18 cellular contexts compared by ENCODE assay signal in the genomic region with DNA sequence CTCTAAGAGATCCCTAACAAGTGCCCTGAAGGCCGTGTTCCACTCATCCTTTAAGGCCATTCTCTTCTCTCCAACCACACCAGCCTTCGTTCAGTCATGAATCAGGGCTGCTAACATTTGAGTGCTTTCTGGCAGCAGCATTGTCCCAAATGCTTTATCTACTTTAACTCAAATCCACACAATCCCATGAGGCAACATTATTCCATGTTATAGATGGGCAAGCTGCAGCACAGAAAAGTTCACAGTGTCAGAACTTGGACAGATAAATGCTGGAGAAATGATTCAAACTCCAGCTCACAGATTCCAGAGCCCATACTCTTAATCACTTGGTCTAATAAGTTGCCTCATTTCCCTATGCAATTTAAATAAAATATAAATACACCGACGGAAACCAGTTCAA.
DNase-seq lines count a peak whose midpoint lies in the region; ATAC-seq, FAIRE-seq and TF ChIP-seq lines count a peak whose summit lies in the region.
"Had no signal": no experiment of that assay in that cellular context is flagged by ENCODE, and none has a peak within 500 bp of the region (broad histone marks: within the 10 kb centered on the region; RNA-seq: fewer than 3 reads in every experiment).

No MANE protein-coding gene starts in this region.

- H3K9me3 Mint-ChIP-seq in activated CD8-positive, alpha-beta T cell treated with anti-CD3 and anti-CD28 coated beads for 36 hours = no peaks in the 10 kb centered on the region
- H3K9me3 Mint-ChIP-seq in activated CD8-positive, alpha-beta T cell treated with anti-CD3 and anti-CD28 coated beads, Interleukin-2, amount 10 ng/mL, durations not matched to agents 7 days and 5 days (ENCODE audit: insufficient read depth) = no peaks in the 10 kb centered on the region
- peaks cover 14% of the 10 kb centered on the region for H3K9me3 Mint-ChIP-seq in activated naive CD8-positive, alpha-beta T cell treated with anti-CD3 and anti-CD28 coated beads for 36 hours
- H3K9me3 Mint-ChIP-seq: H9; natural killer cell treated with Interleukin-12 subunit alpha and Interleukin-12 subunit beta and Interleukin-15 and Interleukin-18, amount 100 ng/mL, for 72 hours had no signal

- H3K4me1 ChIP-seq in KMS-11 (ENCODE audit: low read depth, poor library complexity, severe bottlenecking) = peaks cover 99% of the 10 kb centered on the region
- H3K4me1 ChIP-seq in osteoblast (ENCODE audit: insufficient read depth, low read length) = peaks cover 19% of the 10 kb centered on the region
- H3K4me1 ChIP-seq: vagina had no signal

- H3K27me3 Mint-ChIP-seq in activated CD8-positive, alpha-beta T cell treated with anti-CD3 and anti-CD28 coated beads for 36 hours = peaks cover 8% of the 10 kb centered on the region
- peaks cover 4% of the 10 kb centered on the region for H3K27me3 Mint-ChIP-seq in activated CD8-positive, alpha-beta T cell treated with anti-CD3 and anti-CD28 coated beads, Interleukin-2, amount 10 ng/mL, durations not matched to agents 7 days and 5 days (ENCODE audit: low read depth)
- H3K27me3 Mint-ChIP-seq in activated naive CD8-positive, alpha-beta T cell treated with anti-CD3 and anti-CD28 coated beads for 36 hours = no peaks in the 10 kb centered on the region

- no peak for FAIRE-seq in H54 (lab: Jason Lieb, UNC)

- H3K9me3 ChIP-seq in osteoblast (ENCODE audit: low read depth, low read length) = no peaks in the 10 kb centered on the region
- H3K9me3 ChIP-seq: vagina had no signal

- CTCF ChIA-PET in activated CD8-positive, alpha-beta T cell treated with anti-CD3 and anti-CD28 coated beads for 36 hours (lab: Charles Lee) = interaction anchor here (0.8 to 2.0 kb wide), 5 partner anchors 10 to 158 kb away, joined by 3 to 6 read pairs (median 3); no protein-coding TSS in a partner anchor
- CTCF ChIA-PET in activated CD8-positive, alpha-beta T cell treated with anti-CD3 and anti-CD28 coated beads, Interleukin-2, amount 10 ng/mL, durations not matched to agents 7 days and 5 days (lab: Charles Lee) = interaction anchor here (0.7 to 2.3 kb wide), 2 partner anchors 15 to 174 kb away, joined by 5 to 6 read pairs; no protein-coding TSS in a partner anchor

- POLR2A ChIA-PET in activated CD8-positive, alpha-beta T cell treated with anti-CD3 and anti-CD28 coated beads for 36 hours (lab: Charles Lee) = interaction anchor here (0.6 to 1.9 kb wide), 7 partner anchors 10 to 158 kb away, joined by 3 to 8 read pairs (median 5); no protein-coding TSS in a partner anchor
- POLR2A ChIA-PET in activated CD8-positive, alpha-beta T cell treated with anti-CD3 and anti-CD28 coated beads, Interleukin-2, amount 10 ng/mL, durations not matched to agents 7 days and 5 days (lab: Charles Lee) = no interaction called here

- H4K20me1 ChIP-seq in KMS-11 (ENCODE audit: insufficient read depth) (peaks cover 66% of the 10 kb centered on the region), osteoblast (ENCODE audit: insufficient read depth, low read length) (peaks cover 4% of the 10 kb centered on the region)

- no peak for TF ChIP-seq POLR2A in H54 (IDR thresholded peaks at IDR 0.05; ENCODE audit: low read depth, low read length)

- peak overlapping the region; percentile 22 for H3K4me3 Mint-ChIP-seq in activated CD8-positive, alpha-beta T cell treated with anti-CD3 and anti-CD28 coated beads for 36 hours
- no peak overlapping the region for H3K4me3 Mint-ChIP-seq in activated CD8-positive, alpha-beta T cell treated with anti-CD3 and anti-CD28 coated beads, Interleukin-2, amount 10 ng/mL, durations not matched to agents 7 days and 5 days
- H3K4me3 Mint-ChIP-seq in activated naive CD8-positive, alpha-beta T cell treated with anti-CD3 and anti-CD28 coated beads for 36 hours = peak overlapping the region; percentile 8
- H3K4me3 Mint-ChIP-seq: CD14-positive monocyte; H9; natural killer cell treated with Interleukin-12 subunit alpha and Interleukin-12 subunit beta and Interleukin-15 and Interleukin-18, amount 100 ng/mL, for 72 hours had no signal

- H2AFZ ChIP-seq in KMS-11 (ENCODE audit: low read depth) = no peak overlapping the region
- no peak overlapping the region for H2AFZ ChIP-seq in osteoblast (ENCODE audit: low read length)

- H3K36me3 Mint-ChIP-seq in activated CD8-positive, alpha-beta T cell treated with anti-CD3 and anti-CD28 coated beads for 36 hours (ENCODE audit: low read depth) = no peaks in the 10 kb centered on the region
- H3K36me3 Mint-ChIP-seq in activated CD8-positive, alpha-beta T cell treated with anti-CD3 and anti-CD28 coated beads, Interleukin-2, amount 10 ng/mL, durations not matched to agents 7 days and 5 days (ENCODE audit: low read depth) = peaks cover 3% of the 10 kb centered on the region
- peaks cover 12% of the 10 kb centered on the region for H3K36me3 Mint-ChIP-seq in activated naive CD8-positive, alpha-beta T cell treated with anti-CD3 and anti-CD28 coated beads for 36 hours
- H3K36me3 Mint-ChIP-seq: CD14-positive monocyte; natural killer cell treated with Interleukin-12 subunit alpha and Interleukin-12 subunit beta and Interleukin-15 and Interleukin-18, amount 100 ng/mL, for 72 hours had no signal

- peaks cover 83% of the 10 kb centered on the region; the same call in 1 of the 2 replicates for H3K79me2 ChIP-seq in KMS-11 (ENCODE audit: insufficient read depth, low read depth)
- H3K79me2 ChIP-seq in osteoblast (ENCODE audit: insufficient read depth, low read length) = peaks cover 5% of the 10 kb centered on the region

- no peak for DNase-seq in activated CD8-positive, alpha-beta T cell treated with anti-CD3 and anti-CD28 coated beads for 36 hours
- DNase-seq in activated CD8-positive, alpha-beta T cell treated with anti-CD3 and anti-CD28 coated beads, Interleukin-2, amount 10 ng/mL, durations not matched to agents 7 days and 5 days = no peak
- DNase-seq in activated naive CD8-positive, alpha-beta T cell treated with anti-CD3 and anti-CD28 coated beads for 36 hours = no peak
- DNase-seq in osteoblast (ENCODE audit: insufficient read length, low spot score, missing footprints) (no peak), NCI-H774 (lab: John Stamatoyannopoulos, UW) (no peak), H54 (ENCODE audit: insufficient read length, low spot score) (no peak)
- no peak for DNase-seq in activated effector memory CD4-positive, alpha-beta T cell treated with anti-CD3 and anti-CD28 coated beads, Interleukin-2, amount 50 U/mL, for 16 hours
- DNase-seq: amniotic stem cell, GF-D8, H9, NCI-H748 treated with DMSO at 0.1 percent for 48 hours had no signal

- peaks cover 69% of the 10 kb centered on the region for H3K4me1 Mint-ChIP-seq in activated CD8-positive, alpha-beta T cell treated with anti-CD3 and anti-CD28 coated beads for 36 hours (ENCODE audit: low read depth)
- peaks cover 41% of the 10 kb centered on the region for H3K4me1 Mint-ChIP-seq in activated CD8-positive, alpha-beta T cell treated with anti-CD3 and anti-CD28 coated beads, Interleukin-2, amount 10 ng/mL, durations not matched to agents 7 days and 5 days (ENCODE audit: low read depth)
- peaks cover 67% of the 10 kb centered on the region for H3K4me1 Mint-ChIP-seq in activated naive CD8-positive, alpha-beta T cell treated with anti-CD3 and anti-CD28 coated beads for 36 hours

- no peaks in the 10 kb centered on the region for H3K27me3 ChIP-seq in KMS-11 (ENCODE audit: insufficient read depth, low read depth)
- H3K27me3 ChIP-seq in osteoblast (ENCODE audit: insufficient read depth, low read length) = no peaks in the 10 kb centered on the region
- H3K27me3 ChIP-seq: vagina had no signal

- no peak overlapping the region for H3K9ac ChIP-seq in KMS-11

- no peak for TF ChIP-seq CTCF in activated CD8-positive, alpha-beta T cell treated with anti-CD3 and anti-CD28 coated beads for 36 hours (IDR thresholded peaks at IDR 0.05)
- no peak for TF ChIP-seq CTCF in KMS-11 (conservative IDR thresholded peaks at IDR 0.05; ENCODE audit: low read depth, low read length)
- no peak for TF ChIP-seq CTCF in osteoblast (IDR thresholded peaks at IDR 0.05; ENCODE audit: extremely low read depth, low read depth, low read length)

- H3K36me3 ChIP-seq in KMS-11 (ENCODE audit: insufficient read depth) (peaks cover 4% of the 10 kb centered on the region; the same call in 1 of the 2 replicates), osteoblast (ENCODE audit: insufficient read depth, low read length) (no peaks in the 10 kb centered on the region)
- H3K36me3 ChIP-seq: vagina had no signal

- peak overlapping the region; percentile 94 for H3K27ac Mint-ChIP-seq in activated CD8-positive, alpha-beta T cell treated with anti-CD3 and anti-CD28 coated beads for 36 hours
- no peak overlapping the region for H3K27ac Mint-ChIP-seq in activated CD8-positive, alpha-beta T cell treated with anti-CD3 and anti-CD28 coated beads, Interleukin-2, amount 10 ng/mL, durations not matched to agents 7 days and 5 days
- H3K27ac Mint-ChIP-seq in activated naive CD8-positive, alpha-beta T cell treated with anti-CD3 and anti-CD28 coated beads for 36 hours = peak overlapping the region; percentile 90

- intact Hi-C loops in activated CD8-positive, alpha-beta T cell treated with anti-CD3 and anti-CD28 coated beads for 36 hours (cut with micrococcal nuclease) = loop anchor here (2.0 kb wide), 1 partner anchor 16 kb away; no protein-coding TSS in a partner anchor

- ATAC-seq in activated CD8-positive, alpha-beta T cell treated with anti-CD3 and anti-CD28 coated beads for 36 hours = no peak
- no peak for ATAC-seq in activated CD8-positive, alpha-beta T cell treated with anti-CD3 and anti-CD28 coated beads, Interleukin-2, amount 10 ng/mL, durations not matched to agents 7 days and 5 days
- ATAC-seq: esophagus mucosa; natural killer cell treated with Interleukin-12 subunit alpha and Interleukin-12 subunit beta and Interleukin-15 and Interleukin-18, amount 100 ng/mL, for 72 hours; Panc1 had no signal

- H3K4me3 ChIP-seq in KMS-11 (IDR thresholded peaks at IDR 0.05; ENCODE audit: insufficient read depth, low read depth, low read length) (no peak overlapping the region), osteoblast (ENCODE audit: insufficient read depth, low read length) (no peak overlapping the region)
- H3K4me3 ChIP-seq: skin epidermis, vagina had no signal

- H3K4me2 ChIP-seq in KMS-11 = peak overlapping the region; percentile 85
- H3K4me2 ChIP-seq in osteoblast (ENCODE audit: insufficient read depth, low read length) = no peak overlapping the region

- peak overlapping the region; percentile 42; the same call in 1 of the 2 replicates for H3K27ac ChIP-seq in KMS-11
- peak overlapping the region; percentile 8 for H3K27ac ChIP-seq in osteoblast (ENCODE audit: low read depth, low read length)
- H3K27ac ChIP-seq: skin epidermis, vagina had no signal
